Comparison of ENCODE assay signal across 8 cellular contexts in the genomic region with DNA sequence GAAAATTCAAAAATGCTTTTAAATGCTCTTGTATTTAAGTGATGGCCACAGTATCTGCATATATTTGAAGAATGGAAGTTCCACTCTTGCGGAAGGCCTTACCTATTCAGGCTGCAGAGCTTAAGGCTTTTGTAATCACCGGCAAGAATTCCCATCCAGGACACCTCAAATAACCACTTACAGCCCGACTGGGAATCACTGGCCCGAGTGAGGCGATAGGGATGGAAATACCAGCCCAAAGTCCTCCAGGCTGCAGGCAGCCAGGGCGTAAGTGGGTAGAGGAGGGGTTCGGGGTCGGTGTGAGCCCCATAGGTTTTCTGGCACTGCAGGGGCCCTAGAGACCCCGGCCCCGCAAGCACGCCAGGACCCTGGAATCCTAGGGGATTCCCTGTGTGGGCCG. TPM values are rescaled to one million over a fixed set of nuclear protein-coding genes. Genes with fewer than 3 reads are reported as not detected.
DNase-seq lines count a peak whose midpoint lies in the region; ATAC-seq lines count a peak whose summit lies in the region.

No MANE protein-coding gene starts in this region.

- ATAC-seq in Right ventricle myocardium superior (ENCODE audit: poor library complexity) (peak; percentile 18), Right ventricle myocardium inferior (no peak)
- peak in 1 of 2 donors; percentile 26 for ATAC-seq in stimulated activated naive B cell treated with anti-CD40 and anti-IgM and Interleukin-4, amounts not matched to agents 10 μg/mL and 1 μg/mL and 100 μg/mL, for 72 hours (replicated peaks)

- no peak overlapping the region for H3K27ac ChIP-seq in iPS-18a (ENCODE audit: low read length)

- H3K9me3 Mint-ChIP-seq in activated CD4-positive, alpha-beta memory T cell treated with anti-CD3 and anti-CD28 coated beads for 36 hours: no peaks in the 10 kb centered on the region
- no peaks in the 10 kb centered on the region for H3K9me3 Mint-ChIP-seq in stimulated activated naive B cell treated with anti-CD40 and anti-IgM and Interleukin-4, amounts not matched to agents 10 μg/mL and 1 μg/mL and 100 μg/mL, for 72 hours

- CTCF ChIA-PET in activated CD4-positive, alpha-beta memory T cell treated with anti-CD3 and anti-CD28 coated beads for 36 hours (lab: Charles Lee): interaction anchor here (1.0 to 8.7 kb wide), 4 partner anchors 12 to 252 kb away, joined by 3 to 101 read pairs (median 12); no protein-coding TSS in a partner anchor

- intact Hi-C loops in Right ventricle myocardium superior (cut with DNase I) (no loop called here), Right ventricle myocardium inferior (cut with DNase I) (loop anchor here (5.0 kb wide), 1 partner anchor 224 kb away; no protein-coding TSS in a partner anchor)
- intact Hi-C loops in activated CD4-positive, alpha-beta memory T cell treated with anti-CD3 and anti-CD28 coated beads for 36 hours (cut with micrococcal nuclease): loop anchor here (1.0 to 2.0 kb wide), 3 partner anchors 8 to 60 kb away; no protein-coding TSS in a partner anchor

- H3K4me1 Mint-ChIP-seq in activated CD4-positive, alpha-beta memory T cell treated with anti-CD3 and anti-CD28 coated beads for 36 hours (ENCODE audit: low read depth): peaks cover 57% of the 10 kb centered on the region
- H3K4me1 Mint-ChIP-seq in stimulated activated naive B cell treated with anti-CD40 and anti-IgM and Interleukin-4, amounts not matched to agents 10 μg/mL and 1 μg/mL and 100 μg/mL, for 72 hours: peaks cover 44 to 88% of the 10 kb centered on the region in 2 donors

- no peaks in the 10 kb centered on the region for H3K27me3 ChIP-seq in iPS-18a (ENCODE audit: control insufficient read depth, insufficient read depth, low read length)

- peak overlapping the region; percentile 99 for H3K27ac Mint-ChIP-seq in activated CD4-positive, alpha-beta memory T cell treated with anti-CD3 and anti-CD28 coated beads for 36 hours
- peak overlapping the region; percentile 97 for H3K27ac Mint-ChIP-seq in stimulated activated naive B cell treated with anti-CD40 and anti-IgM and Interleukin-4, amounts not matched to agents 10 μg/mL and 1 μg/mL and 100 μg/mL, for 72 hours

- H3K9ac ChIP-seq in iPS-18a (ENCODE audit: low read length): peak overlapping the region; percentile 69

- H3K4me3 ChIP-seq in iPS-18a (ENCODE audit: low read length): peak overlapping the region; percentile 44

- H3K27me3 Mint-ChIP-seq in activated CD4-positive, alpha-beta memory T cell treated with anti-CD3 and anti-CD28 coated beads for 36 hours: no peaks in the 10 kb centered on the region
- H3K27me3 Mint-ChIP-seq in stimulated activated naive B cell treated with anti-CD40 and anti-IgM and Interleukin-4, amounts not matched to agents 10 μg/mL and 1 μg/mL and 100 μg/mL, for 72 hours: no peaks in the 10 kb centered on the region

- H3K36me3 ChIP-seq in iPS-18a (ENCODE audit: control insufficient read depth, low read depth, low read length): no peaks in the 10 kb centered on the region

- H3K36me3 Mint-ChIP-seq in activated CD4-positive, alpha-beta memory T cell treated with anti-CD3 and anti-CD28 coated beads for 36 hours: peaks cover 14% of the 10 kb centered on the region
- H3K36me3 Mint-ChIP-seq in stimulated activated naive B cell treated with anti-CD40 and anti-IgM and Interleukin-4, amounts not matched to agents 10 μg/mL and 1 μg/mL and 100 μg/mL, for 72 hours: peaks cover 15 to 26% of the 10 kb centered on the region in 2 donors

- no peaks in the 10 kb centered on the region for H3K9me3 ChIP-seq in iPS-18a (ENCODE audit: control insufficient read depth, low read depth, low read length)

- peaks cover 16% of the 10 kb centered on the region for H3K4me1 ChIP-seq in iPS-18a (ENCODE audit: control insufficient read depth, low read depth, low read length)

- H3K4me3 Mint-ChIP-seq in activated CD4-positive, alpha-beta memory T cell treated with anti-CD3 and anti-CD28 coated beads for 36 hours: peak overlapping the region; percentile 85
- peak overlapping the region; percentile 85 to 94 for H3K4me3 Mint-ChIP-seq in stimulated activated naive B cell treated with anti-CD40 and anti-IgM and Interleukin-4, amounts not matched to agents 10 μg/mL and 1 μg/mL and 100 μg/mL, for 72 hours

- POLR2A ChIA-PET in activated CD4-positive, alpha-beta memory T cell treated with anti-CD3 and anti-CD28 coated beads for 36 hours (lab: Charles Lee): interaction anchor here (0.6 kb wide), 1 partner anchor 14 kb away, joined by 3 read pairs; no protein-coding TSS in a partner anchor

- no peak for DNase-seq in Right ventricle myocardium superior
- DNase-seq in Right ventricle myocardium inferior (ENCODE audit: missing footprints): no peak
- no peak for DNase-seq in activated CD4-positive, alpha-beta memory T cell treated with anti-CD3 and anti-CD28 coated beads for 36 hours
- no peak for DNase-seq in stimulated activated naive B cell treated with anti-CD40 and anti-IgM and Interleukin-4, amounts not matched to agents 10 μg/mL and 1 μg/mL and 100 μg/mL, for 72 hours
- no peak for DNase-seq in NCI-H345 (lab: John Stamatoyannopoulos, UW)
- no peak for DNase-seq in NCI-H82 treated with DMSO at 0.1 percent for 48 hours (lab: John Stamatoyannopoulos, UW; ENCODE audit: unreplicated experiment)
- no peak for DNase-seq in DMS153 treated with DMSO at 0.1 percent for 48 hours (lab: John Stamatoyannopoulos, UW; ENCODE audit: unreplicated experiment)

RNA-seq across cellular contexts. Expression of gene CMTM7, which starts 9.5 kb away (rescaled TPM):
- total RNA-seq in Right ventricle myocardium superior: 2.7 TPM
- total RNA-seq in Right ventricle myocardium inferior: 5.0 TPM
- total RNA-seq in activated CD4-positive, alpha-beta memory T cell treated with anti-CD3 and anti-CD28 coated beads for 36 hours: 10 to 100 TPM; 46.1 to 47.1 TPM
